8 cellular contexts compared by ENCODE assay signal in the genomic region with DNA sequence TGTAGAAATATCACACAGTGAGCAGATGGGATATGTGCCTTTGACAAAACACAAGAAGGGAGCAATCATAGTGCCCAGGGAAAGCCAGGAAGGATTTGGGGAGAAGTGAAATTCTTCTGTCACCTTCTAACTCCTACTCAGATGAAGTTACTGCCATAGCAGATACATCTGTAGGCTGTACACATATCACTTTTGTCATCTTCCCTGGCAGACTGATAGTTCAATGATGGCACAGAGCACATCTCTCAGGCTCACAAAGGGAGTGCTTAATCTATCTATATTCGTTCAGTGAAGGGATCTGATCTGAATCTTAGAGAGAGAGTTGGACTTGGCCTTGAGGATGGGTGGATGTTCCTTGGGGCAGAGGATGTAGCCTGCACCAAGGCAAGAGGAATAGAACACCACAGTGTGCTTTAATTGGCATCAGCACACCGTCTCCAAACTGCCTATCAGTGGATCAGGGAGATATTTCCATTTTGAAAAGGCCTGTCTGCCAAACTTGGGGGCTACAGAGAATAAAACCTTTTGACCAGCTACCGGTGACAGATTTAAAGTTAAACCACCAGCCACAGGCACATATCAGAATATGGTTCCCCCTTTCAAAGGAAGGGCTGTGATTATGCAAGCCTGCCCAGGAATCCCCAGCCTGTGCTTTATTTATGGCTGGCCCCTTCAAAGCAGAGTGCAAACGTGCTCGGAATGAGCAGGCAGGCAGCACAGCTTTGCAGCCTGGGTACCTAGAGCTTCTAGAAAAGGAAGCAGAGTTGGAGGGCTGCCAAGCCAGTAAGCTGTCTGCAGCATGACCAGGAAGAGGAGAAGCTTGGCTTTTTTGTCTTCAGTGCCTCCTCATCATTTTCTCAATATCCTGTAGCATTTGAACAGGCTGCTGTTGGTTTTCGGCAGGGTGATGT.
DNase-seq lines count a peak whose midpoint lies in the region; ATAC-seq, FAIRE-seq and TF ChIP-seq lines count a peak whose summit lies in the region.

No MANE protein-coding gene starts in this region.

- no peak for TF ChIP-seq CTCF in fibroblast of the aortic adventitia (IDR thresholded peaks at IDR 0.05; ENCODE audit: insufficient read depth, low read length)
- no peak for TF ChIP-seq CTCF in progenitor cell of endocrine pancreas (IDR thresholded peaks at IDR 0.05; ENCODE audit: unreplicated experiment)

- H3K27me3 Mint-ChIP-seq in progenitor cell of endocrine pancreas: no peaks in the 10 kb centered on the region

- peak; percentile 75 for ATAC-seq in HG02678 (IDR thresholded peaks at IDR 0.05; ENCODE audit: unreplicated experiment)

- no peak for TF ChIP-seq POLR2A in GM12891 (IDR thresholded peaks at IDR 0.05; ENCODE audit: low read depth, low read length)

- peaks cover 1% of the 10 kb centered on the region for H3K36me3 Mint-ChIP-seq in progenitor cell of endocrine pancreas (ENCODE audit: insufficient read depth)

- H3K4me3 ChIP-seq in fibroblast of the aortic adventitia (ENCODE audit: low read depth, low read length) (no peak overlapping the region), skeletal muscle cell (ENCODE audit: low read depth, low read length) (no peak overlapping the region)

- H3K4me3 Mint-ChIP-seq in progenitor cell of endocrine pancreas (ENCODE audit: low read depth): no peak overlapping the region

- FAIRE-seq in GM12891 (lab: Jason Lieb, UNC): peak; percentile 94

- H3K27ac Mint-ChIP-seq in progenitor cell of endocrine pancreas: no peak overlapping the region

- H3K9me3 Mint-ChIP-seq in progenitor cell of endocrine pancreas (ENCODE audit: low read depth): peaks cover 4% of the 10 kb centered on the region

- no peaks in the 10 kb centered on the region for H3K4me1 Mint-ChIP-seq in progenitor cell of endocrine pancreas (ENCODE audit: low read depth)

- DNase-seq in GM12891 (ENCODE audit: insufficient read length, low spot score) (no peak), NCI-H226 (peak; percentile 30), fibroblast of the aortic adventitia (ENCODE audit: low read depth) (peak; percentile 22), skeletal muscle cell (ENCODE audit: low read depth) (peak; percentile 72), progenitor cell of endocrine pancreas (ENCODE audit: low spot score, unreplicated experiment) (no peak), COLO829 (ENCODE audit: low spot score) (no peak)
- DNase-seq in activated CD8-positive, alpha-beta memory T cell treated with anti-CD3 and anti-CD28 coated beads, Interleukin-2, amount 50 U/mL, for 4 hours: peak; percentile 73

TF ChIP-seq in GM12891, 5 proteins besides CTCF, POLR2A, EP300 and RAD21:
- TF ChIP-seq POLR2AphosphoS5 (IDR thresholded peaks at IDR 0.05; ENCODE audit: low read depth, low read length): no peak
- TF ChIP-seq SPI1 (IDR thresholded peaks at IDR 0.05; ENCODE audit: low read depth, low read length): peak; percentile 7; the same call in 1 of the 2 replicates

Comparison
In these comparisons a context has a peak if more than half of its experiments do, and no peak if none do; other contexts are left out.
1. DNase-seq: peak in NCI-H226 (single experiment), activated CD8-positive, alpha-beta memory T cell treated with anti-CD3 and anti-CD28 coated beads, Interleukin-2, amount 50 U/mL, for 4 hours (single experiment), fibroblast of the aortic adventitia (single experiment) and skeletal muscle cell (single experiment); none in GM12891 (single experiment), progenitor cell of endocrine pancreas (single experiment) and COLO829 (single experiment).